ENCODE assay signal across 22 cellular contexts in genomic region chr1:54429838-54430237, GRCh38.
"Had no signal": no experiment of that assay in that cellular context is flagged by ENCODE, and none has a peak within 500 bp of the region (broad histone marks: within the 10 kb centered on the region; RNA-seq: fewer than 3 reads in every experiment).

No MANE protein-coding gene starts in this region.

- H3K27ac Mint-ChIP-seq: dendritic cell treated with granulocyte-macrophage colony-stimulating factor and Interleukin-4, amounts not matched to agents 40 ng/mL and 50 ng/mL, for 4 days; endodermal cell; nephron progenitor cell; stimulated activated memory B cell treated with anti-CD40 and anti-IgM and Interleukin-4, amounts not matched to agents 10 μg/mL and 1 μg/mL and 100 μg/mL, for 72 hours; stimulated activated naive CD8-positive, alpha-beta T cell treated with anti-CD3 and anti-CD28 coated beads, Interleukin-15, Interleukin-2, amounts not matched to agents 100 ng/mL and 50 ng/mL, for 24 hours had no signal

- ATAC-seq: esophagus mucosa; gastrocnemius medialis; left lobe of liver; naive thymus-derived CD8-positive, alpha-beta T cell; psoas muscle; right cardiac atrium; stimulated activated memory B cell treated with anti-CD40 and anti-IgM and Interleukin-4, amounts not matched to agents 10 μg/mL and 1 μg/mL and 100 μg/mL, for 72 hours had no signal

- H3K27me3 Mint-ChIP-seq: naive thymus-derived CD8-positive, alpha-beta T cell; stimulated activated naive CD8-positive, alpha-beta T cell treated with anti-CD3 and anti-CD28 coated beads, Interleukin-15, Interleukin-2, amounts not matched to agents 100 ng/mL and 50 ng/mL, for 24 hours had no signal

- H3K4me3 Mint-ChIP-seq: dendritic cell treated with granulocyte-macrophage colony-stimulating factor and Interleukin-4, amounts not matched to agents 40 ng/mL and 50 ng/mL, for 4 days; endodermal cell; naive thymus-derived CD8-positive, alpha-beta T cell; nephron progenitor cell; stimulated activated memory B cell treated with anti-CD40 and anti-IgM and Interleukin-4, amounts not matched to agents 10 μg/mL and 1 μg/mL and 100 μg/mL, for 72 hours; stimulated activated naive CD8-positive, alpha-beta T cell treated with anti-CD3 and anti-CD28 coated beads, Interleukin-15, Interleukin-2, amounts not matched to agents 100 ng/mL and 50 ng/mL, for 24 hours had no signal

- H3K4me1 ChIP-seq: colonic mucosa, gastrocnemius medialis, psoas muscle, spleen, tibial nerve, vagina had no signal

- H3K27ac ChIP-seq: colonic mucosa, epithelial cell of prostate, gastrocnemius medialis, psoas muscle, skin epidermis, spleen, thoracic aorta, tibial nerve, vagina had no signal

- H3K9me3 Mint-ChIP-seq: dendritic cell treated with granulocyte-macrophage colony-stimulating factor and Interleukin-4, amounts not matched to agents 40 ng/mL and 50 ng/mL, for 4 days; naive thymus-derived CD8-positive, alpha-beta T cell; stimulated activated memory B cell treated with anti-CD40 and anti-IgM and Interleukin-4, amounts not matched to agents 10 μg/mL and 1 μg/mL and 100 μg/mL, for 72 hours; stimulated activated naive CD8-positive, alpha-beta T cell treated with anti-CD3 and anti-CD28 coated beads, Interleukin-15, Interleukin-2, amounts not matched to agents 100 ng/mL and 50 ng/mL, for 24 hours had no signal

- H3K27me3 ChIP-seq: colonic mucosa, gastrocnemius medialis, spleen, tibial nerve, vagina had no signal

- H3K4me3 ChIP-seq: colonic mucosa, gastrocnemius medialis, psoas muscle, skin epidermis, spleen, thoracic aorta, tibial nerve, vagina had no signal

- H3K36me3 Mint-ChIP-seq: naive thymus-derived CD8-positive, alpha-beta T cell; stimulated activated memory B cell treated with anti-CD40 and anti-IgM and Interleukin-4, amounts not matched to agents 10 μg/mL and 1 μg/mL and 100 μg/mL, for 72 hours had no signal

- H3K4me1 Mint-ChIP-seq: endodermal cell; nephron progenitor cell; stimulated activated memory B cell treated with anti-CD40 and anti-IgM and Interleukin-4, amounts not matched to agents 10 μg/mL and 1 μg/mL and 100 μg/mL, for 72 hours had no signal

- DNase-seq: colonic mucosa; effector CD8-positive, alpha-beta T cell; endodermal cell; foreskin fibroblast; gastrocnemius medialis; naive thymus-derived CD8-positive, alpha-beta T cell; nephron progenitor cell; nucleus accumbens; psoas muscle; right cardiac atrium; spleen; stimulated activated CD4-positive, alpha-beta T cell treated with anti-CD3 and anti-CD28 coated beads, Interleukin-4, amount 100 ng/mL, for 4 hours had no signal

- H3K36me3 ChIP-seq: colonic mucosa, gastrocnemius medialis, spleen, thoracic aorta, tibial nerve, vagina had no signal
